In the genomic region with DNA sequence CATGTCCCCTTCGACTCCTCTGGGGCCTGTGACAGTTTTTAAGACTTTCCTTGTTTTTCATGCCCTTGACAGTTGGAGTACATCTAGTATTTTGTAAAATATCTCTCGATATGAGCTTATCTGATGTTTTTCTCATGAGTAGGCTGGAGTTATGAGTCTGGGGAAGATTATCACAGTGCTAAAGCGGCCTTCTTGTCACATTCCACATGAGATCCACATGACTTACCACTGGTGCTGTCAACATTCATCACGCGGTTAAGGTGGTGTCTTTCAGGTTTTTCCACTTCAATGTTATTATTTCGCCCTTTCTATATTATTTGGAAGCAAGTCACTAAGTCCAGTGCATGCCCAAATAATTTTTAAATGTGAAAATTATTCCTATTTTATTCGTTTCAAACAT, we compare ENCODE assay signal across 23 cellular contexts.
"Had no signal": no experiment of that assay in that cellular context is flagged by ENCODE, and none has a peak within 500 bp of the region (broad histone marks: within the 10 kb centered on the region; RNA-seq: fewer than 3 reads in every experiment).

No MANE protein-coding gene starts in this region.

- H3K27ac ChIP-seq: colonic mucosa, left lung, neural progenitor cell, prostate gland, sigmoid colon, stomach, thyroid gland, upper lobe of left lung, uterus had no signal

- H2AFZ ChIP-seq: neural progenitor cell had no signal

- H3K27me3 Mint-ChIP-seq: central memory CD8-positive, alpha-beta T cell; dendritic cell treated with granulocyte-macrophage colony-stimulating factor and Interleukin-4, amounts not matched to agents 40 ng/mL and 50 ng/mL, for 4 days had no signal

- H3K27me3 ChIP-seq: colonic mucosa, esophagus squamous epithelium, left lung, neural progenitor cell, sigmoid colon, stomach, thyroid gland, upper lobe of left lung, uterus had no signal

- ATAC-seq: left cardiac atrium; left lung; naive thymus-derived CD4-positive, alpha-beta T cell; right cardiac atrium had no signal

- H3K4me2 ChIP-seq: neural progenitor cell had no signal

- H3K36me3 ChIP-seq: colonic mucosa, esophagus squamous epithelium, left lung, neural progenitor cell, prostate gland, sigmoid colon, stomach, thyroid gland, upper lobe of left lung, uterus had no signal

- H3K36me3 Mint-ChIP-seq: naive thymus-derived CD4-positive, alpha-beta T cell; neural progenitor cell had no signal

- H3K4me1 ChIP-seq: neural progenitor cell, prostate gland, sigmoid colon, uterus had no signal

- H3K4me3 Mint-ChIP-seq: central memory CD8-positive, alpha-beta T cell; dendritic cell treated with granulocyte-macrophage colony-stimulating factor and Interleukin-4, amounts not matched to agents 40 ng/mL and 50 ng/mL, for 4 days; endodermal cell; naive thymus-derived CD4-positive, alpha-beta T cell; nephron; neural progenitor cell had no signal

- H3K27ac Mint-ChIP-seq: dendritic cell treated with granulocyte-macrophage colony-stimulating factor and Interleukin-4, amounts not matched to agents 40 ng/mL and 50 ng/mL, for 4 days; endodermal cell; naive thymus-derived CD4-positive, alpha-beta T cell; neural progenitor cell had no signal

- H3K4me1 Mint-ChIP-seq: central memory CD8-positive, alpha-beta T cell; neural progenitor cell had no signal

- DNase-seq: colonic mucosa; effector CD8-positive, alpha-beta T cell; endodermal cell; esophagus squamous epithelium; left cardiac atrium; left lung; mesenchymal stem cell; midbrain; naive thymus-derived CD4-positive, alpha-beta T cell; right cardiac atrium; sigmoid colon; stimulated activated CD4-positive, alpha-beta T cell treated with anti-CD3 and anti-CD28 coated beads, Interleukin-15, amount 100 ng/mL, for 24 hours; stimulated activated CD4-positive, alpha-beta T cell treated with anti-CD3 and anti-CD28 coated beads, Interleukin-2, amount 100 ng/mL, for 48 hours; stimulated activated naive CD4-positive, alpha-beta T cell treated with Interleukin-2 at 50 U/mL for 16 hours; stomach; thyroid gland; upper lobe of left lung; uterus had no signal

- H3K4me3 ChIP-seq: colonic mucosa, esophagus squamous epithelium, left lung, neural progenitor cell, prostate gland, sigmoid colon, stomach, thyroid gland, upper lobe of left lung, uterus had no signal

- H3K9ac ChIP-seq: neural progenitor cell had no signal

- H3K9me3 Mint-ChIP-seq: central memory CD8-positive, alpha-beta T cell; dendritic cell treated with granulocyte-macrophage colony-stimulating factor and Interleukin-4, amounts not matched to agents 40 ng/mL and 50 ng/mL, for 4 days; endodermal cell; naive thymus-derived CD4-positive, alpha-beta T cell; nephron; neural progenitor cell had no signal

- H3K9me3 ChIP-seq: colonic mucosa, esophagus squamous epithelium, left lung, prostate gland, sigmoid colon, stomach, thyroid gland, upper lobe of left lung, uterus had no signal
